Comparison of ENCODE assay signal across 16 cellular contexts in genomic region chr10:125407000-125407502, GRCh38.
A peak's percentile ranks its signal among the peaks of the same experiment; 100 is the strongest.
DNase-seq lines count a peak whose midpoint lies in the region; ATAC-seq and TF ChIP-seq lines count a peak whose summit lies in the region.
"Had no signal": no experiment of that assay in that cellular context is flagged by ENCODE, and none has a peak within 500 bp of the region (broad histone marks: within the 10 kb centered on the region; RNA-seq: fewer than 3 reads in every experiment).

No MANE protein-coding gene starts in this region.

- no peak overlapping the region for H3K23ac ChIP-seq in IMR-90 (ENCODE audit: low read depth, low read length)

- TF ChIP-seq CTCF in IMR-90 (conservative IDR thresholded peaks at IDR 0.05; ENCODE audit: low read depth, low read length) (no peak), breast epithelium (IDR thresholded peaks at IDR 0.05) (no peak), mucosa of descending colon (IDR thresholded peaks at IDR 0.05) (no peak)

- H3K9me3 ChIP-seq in IMR-90 (ENCODE audit: control insufficient read depth, insufficient read depth, low read length) (no peaks in the 10 kb centered on the region; the same call in 1 of the 2 replicates), breast epithelium (no peaks in the 10 kb centered on the region), mucosa of descending colon (no peaks in the 10 kb centered on the region)

- no peak overlapping the region for H2BK20ac ChIP-seq in IMR-90 (ENCODE audit: low read depth, low read length)

- dilution Hi-C loops in IMR-90 (cut with HindIII; ENCODE audit: low sequenced_read_pairs, unreplicated experiment), result no loop called here

- no peak overlapping the region for H3K9ac ChIP-seq in IMR-90 (ENCODE audit: low read depth, low read length)

- no peak overlapping the region for H4K5ac ChIP-seq in IMR-90 (ENCODE audit: low read depth, low read length)

- H3K27ac ChIP-seq in IMR-90 (ENCODE audit: insufficient read depth, low read length), result no peak overlapping the region
- H3K27ac ChIP-seq in breast epithelium, result peak overlapping the region; percentile 56 to 71

- H3K4me2 ChIP-seq in IMR-90 (ENCODE audit: low read depth, low read length), result no peak overlapping the region

- no peak overlapping the region for H4K8ac ChIP-seq in IMR-90 (ENCODE audit: low read depth in 2 of 2, low read length in 2 of 2)

- no peaks in the 10 kb centered on the region for H3K4me1 Mint-ChIP-seq in activated CD8-positive, alpha-beta T cell treated with anti-CD3 and anti-CD28 coated beads, Interleukin-2, amount 10 ng/mL, durations not matched to agents 7 days and 5 days (ENCODE audit: low read depth)
- H3K4me1 Mint-ChIP-seq: nephron progenitor cell had no signal

- no peak overlapping the region for H2BK5ac ChIP-seq in IMR-90 (ENCODE audit: low read depth, low read length, poor library complexity, severe bottlenecking)

- no peaks in the 10 kb centered on the region for H3K27me3 Mint-ChIP-seq in activated CD8-positive, alpha-beta T cell treated with anti-CD3 and anti-CD28 coated beads, Interleukin-2, amount 10 ng/mL, durations not matched to agents 7 days and 5 days (ENCODE audit: low read depth)

- TF ChIP-seq POLR2A in IMR-90 (IDR thresholded peaks at IDR 0.05; ENCODE audit: low read depth, low read length) (no peak), breast epithelium (IDR thresholded peaks at IDR 0.05) (no peak)

- H4K91ac ChIP-seq in IMR-90 (ENCODE audit: insufficient read depth, low read depth, low read length), result no peak overlapping the region

- CTCF ChIA-PET in IMR-90 (lab: Yijun Ruan, JAX), result no interaction called here
- CTCF ChIA-PET in activated CD8-positive, alpha-beta T cell treated with anti-CD3 and anti-CD28 coated beads, Interleukin-2, amount 10 ng/mL, durations not matched to agents 7 days and 5 days (lab: Charles Lee), result no interaction called here

- intact Hi-C loops in IMR-90 (cut with micrococcal nuclease), result no loop called here
- intact Hi-C loops in breast epithelium (cut with DNase I; ENCODE audit: low total_unique reads), result no loop called here
- intact Hi-C loops in mucosa of descending colon (cut with DNase I, micrococcal nuclease), result no loop called here

- POLR2A ChIA-PET in IMR-90 (lab: Charles Lee; ENCODE audit: unreplicated experiment), result no interaction called here
- POLR2A ChIA-PET in activated CD8-positive, alpha-beta T cell treated with anti-CD3 and anti-CD28 coated beads, Interleukin-2, amount 10 ng/mL, durations not matched to agents 7 days and 5 days (lab: Charles Lee), result no interaction called here

- no peaks in the 10 kb centered on the region for H3K9me3 Mint-ChIP-seq in activated CD8-positive, alpha-beta T cell treated with anti-CD3 and anti-CD28 coated beads, Interleukin-2, amount 10 ng/mL, durations not matched to agents 7 days and 5 days (ENCODE audit: insufficient read depth)

- no peaks in the 10 kb centered on the region for H3K36me3 Mint-ChIP-seq in activated CD8-positive, alpha-beta T cell treated with anti-CD3 and anti-CD28 coated beads, Interleukin-2, amount 10 ng/mL, durations not matched to agents 7 days and 5 days (ENCODE audit: low read depth)
- H3K36me3 Mint-ChIP-seq: CD8-positive, alpha-beta T cell had no signal

- no peaks in the 10 kb centered on the region for H3K4me1 ChIP-seq in IMR-90 (ENCODE audit: control insufficient read depth, insufficient read depth, low read length)
- H3K4me1 ChIP-seq in breast epithelium, result no peaks in the 10 kb centered on the region
- H3K4me1 ChIP-seq in mucosa of descending colon (ENCODE audit: low read depth), result no peaks in the 10 kb centered on the region

- H3K36me3 ChIP-seq in IMR-90 (ENCODE audit: control insufficient read depth, insufficient read depth, low read length) (no peaks in the 10 kb centered on the region), breast epithelium (no peaks in the 10 kb centered on the region), mucosa of descending colon (ENCODE audit: low read depth) (no peaks in the 10 kb centered on the region)

- no peak overlapping the region for H2AK5ac ChIP-seq in IMR-90 (ENCODE audit: low read depth, low read length)

- H3K18ac ChIP-seq in IMR-90 (ENCODE audit: low read depth, low read length), result no peak overlapping the region

- no peak overlapping the region for H2AK9ac ChIP-seq in IMR-90 (replicated peaks; ENCODE audit: low read depth, low read length, poor library complexity)

- H3K4ac ChIP-seq in IMR-90 (ENCODE audit: low read depth, low read length), result no peak overlapping the region

- H3K79me1 ChIP-seq in IMR-90 (ENCODE audit: low read depth in 1 of 2, low read length in 2 of 2), result no peaks in the 10 kb centered on the region

- peak; percentile 89 for DNase-seq in DMS53 (lab: John Stamatoyannopoulos, UW)
- peak; percentile 51 for DNase-seq in IMR-90
- DNase-seq in breast epithelium (ENCODE audit: low spot score in 2 of 2), result peak; percentile 66 to 72
- no peak for DNase-seq in mucosa of descending colon
- no peak for DNase-seq in activated CD8-positive, alpha-beta T cell treated with anti-CD3 and anti-CD28 coated beads, Interleukin-2, amount 10 ng/mL, durations not matched to agents 7 days and 5 days
- no peak for DNase-seq in activated T-cell treated with anti-CD3 and anti-CD28 coated beads for 4 hours
- DNase-seq in activated CD8-positive, alpha-beta memory T cell treated with anti-CD3 and anti-CD28 coated beads, Interleukin-2, amount 50 U/mL, for 48 hours, result no peak
- no peak for DNase-seq in amygdala (lab: John Stamatoyannopoulos, UW)
- DNase-seq: activated T-cell treated with anti-CD3 and anti-CD28 coated beads, Interleukin-2, amount 50 U/mL, for 4 hours; aorta; CD8-positive, alpha-beta T cell; effector CD8-positive, alpha-beta T cell; NCI-H69; nephron progenitor cell had no signal

- H4K20me1 ChIP-seq in IMR-90 (ENCODE audit: insufficient read depth, low read length), result no peaks in the 10 kb centered on the region

- TF ChIP-seq RAD21 in IMR-90 (IDR thresholded peaks at IDR 0.05; ENCODE audit: low read length), result no peak

- no peak overlapping the region for H3K14ac ChIP-seq in IMR-90 (replicated peaks; ENCODE audit: low read depth, low read length)

- in situ Hi-C loops in IMR-90 (cut with MboI; ENCODE audit: low sequenced_read_pairs), result no loop called here

- H3K56ac ChIP-seq in IMR-90 (ENCODE audit: extremely low read depth, insufficient read depth, low read length), result no peak overlapping the region

- H2BK120ac ChIP-seq in IMR-90 (ENCODE audit: low read depth, low read length), result no peak overlapping the region

- H3K4me3 Mint-ChIP-seq in activated CD8-positive, alpha-beta T cell treated with anti-CD3 and anti-CD28 coated beads, Interleukin-2, amount 10 ng/mL, durations not matched to agents 7 days and 5 days, result no peak overlapping the region
- H3K4me3 Mint-ChIP-seq: activated T-cell treated with anti-CD3 and anti-CD28 coated beads, Interleukin-2, amount 50 U/mL, for 4 hours; CD8-positive, alpha-beta T cell; nephron progenitor cell; WTC11 had no signal

- WGBS in IMR-90 (ENCODE audit: extremely low coverage in 2 of 2, insufficient read length in 1 of 2), 2 experiments, result no CpG with 5 or more reads among the region's 3 CpGs

- BruUV-seq in IMR-90 (replicated peaks; lab: Mats Ljungman, UMichigan), result no TSS peak

- no peaks in the 10 kb centered on the region for H3K9me1 ChIP-seq in IMR-90 (ENCODE audit: insufficient read depth, low read length)

- ATAC-seq in IMR-90 (ENCODE audit: low read depth) (no peak), mucosa of descending colon (peak; percentile 10)
- ATAC-seq in activated CD8-positive, alpha-beta T cell treated with anti-CD3 and anti-CD28 coated beads, Interleukin-2, amount 10 ng/mL, durations not matched to agents 7 days and 5 days, result no peak
- ATAC-seq: activated T-cell treated with anti-CD3 and anti-CD28 coated beads, Interleukin-2, amount 50 U/mL, for 4 hours; CD8-positive, alpha-beta T cell; left lobe of liver; WTC11 had no signal

- no peak overlapping the region for H3K27ac Mint-ChIP-seq in activated CD8-positive, alpha-beta T cell treated with anti-CD3 and anti-CD28 coated beads, Interleukin-2, amount 10 ng/mL, durations not matched to agents 7 days and 5 days
- H3K27ac Mint-ChIP-seq: CD8-positive, alpha-beta T cell; nephron progenitor cell; WTC11 had no signal

- H2AFZ ChIP-seq in IMR-90 (replicated peaks; ENCODE audit: low read length, poor library complexity), result peak overlapping the region; percentile 24

- H3K27me3 ChIP-seq in IMR-90 (ENCODE audit: control insufficient read depth, insufficient read depth, low read length) (no peaks in the 10 kb centered on the region), breast epithelium (no peaks in the 10 kb centered on the region)

- H3K4me3 ChIP-seq in IMR-90 (ENCODE audit: insufficient read depth, low read depth, low read length), result no peak overlapping the region
- H3K4me3 ChIP-seq in breast epithelium, result no peak overlapping the region
- H3K4me3 ChIP-seq in mucosa of descending colon, result no peak overlapping the region

- H2BK15ac ChIP-seq in IMR-90 (ENCODE audit: low read depth, low read length), result no peak overlapping the region

TF ChIP-seq in IMR-90, 13 proteins besides CTCF, POLR2A, EP300 and RAD21:
- TF ChIP-seq MAFK (IDR thresholded peaks at IDR 0.05; ENCODE audit: low read depth, low read length) (no peak), USF2 (IDR thresholded peaks at IDR 0.05; ENCODE audit: low read depth, low read length) (no peak), RFX5 (IDR thresholded peaks at IDR 0.05; ENCODE audit: low read depth, low read length) (peak; percentile 50; the same call in 1 of the 2 replicates), CEBPB (IDR thresholded peaks at IDR 0.05; ENCODE audit: low read depth, low read length) (peak; percentile 26; the same call in 1 of the 2 replicates), SMC3 (IDR thresholded peaks at IDR 0.05; ENCODE audit: low read depth, low read length) (no peak), ELK1 (IDR thresholded peaks at IDR 0.05; ENCODE audit: borderline replicate concordance, low read depth, low read length) (no peak), CHD1 (IDR thresholded peaks at IDR 0.05; ENCODE audit: low read depth, low read length) (no peak)

Comparison
In these comparisons a context has a peak if more than half of its experiments do, and no peak if none do; other contexts are left out.
1. DNase-seq: peak in DMS53 (single experiment), IMR-90 (single experiment) and breast epithelium (2 of 2); none in mucosa of descending colon (0 of 3), activated CD8-positive, alpha-beta T cell treated with anti-CD3 and anti-CD28 coated beads, Interleukin-2, amount 10 ng/mL, durations not matched to agents 7 days and 5 days (single experiment), activated T-cell treated with anti-CD3 and anti-CD28 coated beads for 4 hours (single experiment), activated CD8-positive, alpha-beta memory T cell treated with anti-CD3 and anti-CD28 coated beads, Interleukin-2, amount 50 U/mL, for 48 hours (single experiment) and amygdala (0 of 56).